In genomic region chr10:58756126-58756525, GRCh38 we compare ENCODE assay signal across 1 cellular context.
TF ChIP-seq lines count a peak whose summit lies in the region.

No MANE protein-coding gene starts in this region.

TF ChIP-seq in GM23338, 12 proteins besides CTCF, POLR2A, EP300 and RAD21 (continued from another document):
- TF ChIP-seq, protein P1, sequence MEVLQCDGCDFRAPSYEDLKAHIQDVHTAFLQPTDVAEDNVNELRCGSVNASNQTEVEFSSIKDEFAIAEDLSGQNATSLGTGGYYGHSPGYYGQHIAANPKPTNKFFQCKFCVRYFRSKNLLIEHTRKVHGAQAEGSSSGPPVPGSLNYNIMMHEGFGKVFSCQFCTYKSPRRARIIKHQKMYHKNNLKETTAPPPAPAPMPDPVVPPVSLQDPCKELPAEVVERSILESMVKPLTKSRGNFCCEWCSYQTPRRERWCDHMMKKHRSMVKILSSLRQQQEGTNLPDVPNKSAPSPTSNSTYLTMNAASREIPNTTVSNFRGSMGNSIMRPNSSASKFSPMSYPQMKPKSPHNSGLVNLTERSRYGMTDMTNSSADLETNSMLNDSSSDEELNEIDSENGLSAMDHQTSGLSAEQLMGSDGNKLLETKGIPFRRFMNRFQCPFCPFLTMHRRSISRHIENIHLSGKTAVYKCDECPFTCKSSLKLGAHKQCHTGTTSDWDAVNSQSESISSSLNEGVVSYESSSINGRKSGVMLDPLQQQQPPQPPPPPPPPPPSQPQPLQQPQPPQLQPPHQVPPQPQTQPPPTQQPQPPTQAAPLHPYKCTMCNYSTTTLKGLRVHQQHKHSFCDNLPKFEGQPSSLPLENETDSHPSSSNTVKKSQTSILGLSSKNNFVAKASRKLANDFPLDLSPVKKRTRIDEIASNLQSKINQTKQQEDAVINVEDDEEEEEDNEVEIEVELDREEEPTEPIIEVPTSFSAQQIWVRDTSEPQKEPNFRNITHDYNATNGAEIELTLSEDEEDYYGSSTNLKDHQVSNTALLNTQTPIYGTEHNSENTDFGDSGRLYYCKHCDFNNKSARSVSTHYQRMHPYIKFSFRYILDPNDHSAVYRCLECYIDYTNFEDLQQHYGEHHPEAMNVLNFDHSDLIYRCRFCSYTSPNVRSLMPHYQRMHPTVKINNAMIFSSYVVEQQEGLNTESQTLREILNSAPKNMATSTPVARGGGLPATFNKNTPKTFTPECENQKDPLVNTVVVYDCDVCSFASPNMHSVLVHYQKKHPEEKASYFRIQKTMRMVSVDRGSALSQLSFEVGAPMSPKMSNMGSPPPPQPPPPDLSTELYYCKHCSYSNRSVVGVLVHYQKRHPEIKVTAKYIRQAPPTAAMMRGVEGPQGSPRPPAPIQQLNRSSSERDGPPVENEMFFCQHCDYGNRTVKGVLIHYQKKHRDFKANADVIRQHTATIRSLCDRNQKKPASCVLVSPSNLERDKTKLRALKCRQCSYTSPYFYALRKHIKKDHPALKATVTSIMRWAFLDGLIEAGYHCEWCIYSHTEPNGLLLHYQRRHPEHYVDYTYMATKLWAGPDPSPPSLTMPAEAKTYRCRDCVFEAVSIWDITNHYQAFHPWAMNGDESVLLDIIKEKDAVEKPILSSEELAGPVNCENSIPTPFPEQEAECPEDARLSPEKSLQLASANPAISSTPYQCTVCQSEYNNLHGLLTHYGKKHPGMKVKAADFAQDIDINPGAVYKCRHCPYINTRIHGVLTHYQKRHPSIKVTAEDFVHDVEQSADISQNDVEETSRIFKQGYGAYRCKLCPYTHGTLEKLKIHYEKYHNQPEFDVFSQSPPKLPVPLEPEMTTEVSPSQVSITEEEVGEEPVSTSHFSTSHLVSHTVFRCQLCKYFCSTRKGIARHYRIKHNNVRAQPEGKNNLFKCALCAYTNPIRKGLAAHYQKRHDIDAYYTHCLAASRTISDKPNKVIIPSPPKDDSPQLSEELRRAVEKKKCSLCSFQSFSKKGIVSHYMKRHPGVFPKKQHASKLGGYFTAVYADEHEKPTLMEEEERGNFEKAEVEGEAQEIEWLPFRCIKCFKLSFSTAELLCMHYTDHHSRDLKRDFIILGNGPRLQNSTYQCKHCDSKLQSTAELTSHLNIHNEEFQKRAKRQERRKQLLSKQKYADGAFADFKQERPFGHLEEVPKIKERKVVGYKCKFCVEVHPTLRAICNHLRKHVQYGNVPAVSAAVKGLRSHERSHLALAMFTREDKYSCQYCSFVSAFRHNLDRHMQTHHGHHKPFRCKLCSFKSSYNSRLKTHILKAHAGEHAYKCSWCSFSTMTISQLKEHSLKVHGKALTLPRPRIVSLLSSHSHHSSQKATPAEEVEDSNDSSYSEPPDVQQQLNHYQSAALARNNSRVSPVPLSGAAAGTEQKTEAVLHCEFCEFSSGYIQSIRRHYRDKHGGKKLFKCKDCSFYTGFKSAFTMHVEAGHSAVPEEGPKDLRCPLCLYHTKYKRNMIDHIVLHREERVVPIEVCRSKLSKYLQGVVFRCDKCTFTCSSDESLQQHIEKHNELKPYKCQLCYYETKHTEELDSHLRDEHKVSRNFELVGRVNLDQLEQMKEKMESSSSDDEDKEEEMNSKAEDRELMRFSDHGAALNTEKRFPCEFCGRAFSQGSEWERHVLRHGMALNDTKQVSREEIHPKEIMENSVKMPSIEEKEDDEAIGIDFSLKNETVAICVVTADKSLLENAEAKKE (CRISPR knock-in tag; IDR thresholded peaks at IDR 0.05) = no peak
- TF ChIP-seq CREB1 (CRISPR knock-in tag; IDR thresholded peaks at IDR 0.05; ENCODE audit: low read depth) = no peak
- TF ChIP-seq EZH2phosphoT487 (IDR thresholded peaks at IDR 0.05; ENCODE audit: unreplicated experiment) = no peak
- no peak for TF ChIP-seq ETS1 (IDR thresholded peaks at IDR 0.05)
